Comparison of ENCODE assay signal across 11 cellular contexts in genomic region chr3:161035711-161036110, GRCh38.
DNase-seq lines count a peak whose midpoint lies in the region; ATAC-seq and TF ChIP-seq lines count a peak whose summit lies in the region.
"Had no signal": no experiment of that assay in that cellular context is flagged by ENCODE, and none has a peak within 500 bp of the region (broad histone marks: within the 10 kb centered on the region; RNA-seq: fewer than 3 reads in every experiment).

No MANE protein-coding gene starts in this region.

- TF ChIP-seq CTCF in retinal pigment epithelial cell (conservative IDR thresholded peaks at IDR 0.05; ENCODE audit: low read depth, low read length), result no peak

- H3K4me3 Mint-ChIP-seq in activated CD4-positive, alpha-beta T cell treated with anti-CD3 and anti-CD28 coated beads, Interleukin-2, amount 10 ng/mL, durations not matched to agents 7 days and 5 days, result no peak overlapping the region
- H3K4me3 Mint-ChIP-seq: WTC11 had no signal

- H3K4me3 ChIP-seq in SJSA1 (no peak overlapping the region), retinal pigment epithelial cell (ENCODE audit: low read length) (no peak overlapping the region), MG63 (no peak overlapping the region)
- H3K4me3 ChIP-seq: esophagus squamous epithelium had no signal

- CTCF ChIA-PET in activated CD4-positive, alpha-beta T cell treated with anti-CD3 and anti-CD28 coated beads, Interleukin-2, amount 10 ng/mL, durations not matched to agents 7 days and 5 days (lab: Charles Lee), result interaction anchor here (0.6 to 0.7 kb wide), 3 partner anchors 9 to 36 kb away, joined by 3 to 4 read pairs (median 4); no protein-coding TSS in a partner anchor

- H3K36me3 Mint-ChIP-seq in activated CD4-positive, alpha-beta T cell treated with anti-CD3 and anti-CD28 coated beads, Interleukin-2, amount 10 ng/mL, durations not matched to agents 7 days and 5 days (ENCODE audit: low read depth), result peaks cover 9% of the 10 kb centered on the region

- H3K9me3 ChIP-seq in SJSA1 (replicated peaks) (no peaks in the 10 kb centered on the region), MG63 (no peaks in the 10 kb centered on the region)
- H3K9me3 ChIP-seq: esophagus squamous epithelium had no signal

- H3K4me1 Mint-ChIP-seq in activated CD4-positive, alpha-beta T cell treated with anti-CD3 and anti-CD28 coated beads, Interleukin-2, amount 10 ng/mL, durations not matched to agents 7 days and 5 days, result peaks cover 15% of the 10 kb centered on the region

- no peak overlapping the region for H3K27ac Mint-ChIP-seq in activated CD4-positive, alpha-beta T cell treated with anti-CD3 and anti-CD28 coated beads, Interleukin-2, amount 10 ng/mL, durations not matched to agents 7 days and 5 days
- H3K27ac Mint-ChIP-seq: WTC11 had no signal

- DNase-seq in SJSA1 (ENCODE audit: low read depth in 1 of 2, low spot score in 2 of 2) (peak in 1 of 2 experiments; percentile 65), fibroblast of gingiva (ENCODE audit: low read depth) (peak; percentile 77), retinal pigment epithelial cell (ENCODE audit: low read depth) (peak; percentile 52), GDM1 (lab: John Stamatoyannopoulos, UW) (no peak), MG63 (no peak), iPS-NIHi7 (ENCODE audit: extremely low spot score) (no peak)
- DNase-seq in activated CD4-positive, alpha-beta T cell treated with anti-CD3 and anti-CD28 coated beads, Interleukin-2, amount 10 ng/mL, durations not matched to agents 7 days and 5 days, result no peak
- DNase-seq: activated naive CD4-positive, alpha-beta T cell treated with anti-CD3 and anti-CD28 coated beads, Interleukin-2, amount 50 U/mL, for 16 hours; esophagus squamous epithelium had no signal

- no peaks in the 10 kb centered on the region for H3K27me3 Mint-ChIP-seq in activated CD4-positive, alpha-beta T cell treated with anti-CD3 and anti-CD28 coated beads, Interleukin-2, amount 10 ng/mL, durations not matched to agents 7 days and 5 days

- H3K27me3 ChIP-seq in SJSA1 (replicated peaks) (no peaks in the 10 kb centered on the region), MG63 (no peaks in the 10 kb centered on the region)
- H3K27me3 ChIP-seq: esophagus squamous epithelium had no signal

- peak; percentile 45 for ATAC-seq in HG03354 (IDR thresholded peaks at IDR 0.05; ENCODE audit: poor library complexity, severe bottlenecking, unreplicated experiment)
- ATAC-seq: WTC11 had no signal

- H3K36me3 ChIP-seq in SJSA1 (no peaks in the 10 kb centered on the region), MG63 (no peaks in the 10 kb centered on the region)
- H3K36me3 ChIP-seq: esophagus squamous epithelium had no signal

- H3K4me1 ChIP-seq in SJSA1 (replicated peaks), result peaks cover 19% of the 10 kb centered on the region

- H3K27ac ChIP-seq in SJSA1, result peak overlapping the region; percentile 67

- POLR2A ChIA-PET in activated CD4-positive, alpha-beta T cell treated with anti-CD3 and anti-CD28 coated beads, Interleukin-2, amount 10 ng/mL, durations not matched to agents 7 days and 5 days (lab: Charles Lee), result interaction anchor here (0.7 kb wide), 1 partner anchor 33 kb away, joined by 3 read pairs; no protein-coding TSS in a partner anchor

- H3K9me3 Mint-ChIP-seq in activated CD4-positive, alpha-beta T cell treated with anti-CD3 and anti-CD28 coated beads, Interleukin-2, amount 10 ng/mL, durations not matched to agents 7 days and 5 days, result peaks cover 16% of the 10 kb centered on the region

Comparison
In these comparisons a context has a peak if more than half of its experiments do, and no peak if none do; other contexts are left out.
1. DNase-seq: peak in fibroblast of gingiva (single experiment) and retinal pigment epithelial cell (single experiment); none in GDM1 (single experiment), activated CD4-positive, alpha-beta T cell treated with anti-CD3 and anti-CD28 coated beads, Interleukin-2, amount 10 ng/mL, durations not matched to agents 7 days and 5 days (single experiment), MG63 (single experiment) and iPS-NIHi7 (single experiment).